ENCODE assay signal across 10 cellular contexts in genomic region chr6:34610819-34611477, GRCh38. TPM values are rescaled to one million over a fixed set of nuclear protein-coding genes. Genes with fewer than 3 reads are reported as not detected.
DNase-seq lines count a peak whose midpoint lies in the region; ATAC-seq and TF ChIP-seq lines count a peak whose summit lies in the region.
"Had no signal": no experiment of that assay in that cellular context is flagged by ENCODE, and none has a peak within 500 bp of the region (broad histone marks: within the 10 kb centered on the region; RNA-seq: fewer than 3 reads in every experiment).

No MANE protein-coding gene starts in this region.

- H3K4me1 ChIP-seq in CD8-positive, alpha-beta T cell (ENCODE audit: insufficient read depth, low read length): no peaks in the 10 kb centered on the region
- H3K4me1 ChIP-seq in mammary epithelial cell (ENCODE audit: insufficient read depth, low read length): peaks cover 3% of the 10 kb centered on the region

- CTCF ChIA-PET in CD8-positive, alpha-beta T cell (lab: Charles Lee): interaction anchor here (1.0 to 9.2 kb wide), 11 partner anchors 8 to 507 kb away, joined by 3 to 166 read pairs (median 5); partner anchors contain the start of gene PACSIN1
- CTCF ChIA-PET in mammary epithelial cell (lab: Charles Lee; ENCODE audit: low non-redundant PET): no interaction called here

- H3K4me1 Mint-ChIP-seq in CD8-positive, alpha-beta T cell (ENCODE audit: low read depth): peaks cover 6% of the 10 kb centered on the region

- peaks cover 55% of the 10 kb centered on the region for H3K79me2 ChIP-seq in mammary epithelial cell (ENCODE audit: insufficient read depth, low read length)

- no peak overlapping the region for H3K4me3 Mint-ChIP-seq in CD8-positive, alpha-beta T cell
- H3K4me3 Mint-ChIP-seq: activated CD8-positive, alpha-beta T cell treated with anti-CD3 and anti-CD28 coated beads, Interleukin-2, amount 10 ng/mL, durations not matched to agents 7 days and 5 days had no signal

- H3K4me3 ChIP-seq in CD8-positive, alpha-beta T cell (ENCODE audit: low read depth, low read length): no peak overlapping the region
- H3K4me3 ChIP-seq in MG63: no peak overlapping the region
- no peak overlapping the region for H3K4me3 ChIP-seq in mammary epithelial cell (replicated peaks in 1 of 3; ENCODE audit: insufficient read depth in 1 of 3, low read depth in 2 of 3, low read length in 3 of 3)

- H3K36me3 Mint-ChIP-seq in CD8-positive, alpha-beta T cell: peaks cover 37% of the 10 kb centered on the region

- dilution Hi-C loops in mammary epithelial cell (cut with HindIII; ENCODE audit: low sequenced_read_pairs): no loop called here

- no peaks in the 10 kb centered on the region for H3K9me3 Mint-ChIP-seq in CD8-positive, alpha-beta T cell

- no TSS peak for BruUV-seq in mammary epithelial cell (replicated peaks; lab: Mats Ljungman, UMichigan)

- no peak for TF ChIP-seq CTCF in CD8-positive, alpha-beta T cell (IDR thresholded peaks at IDR 0.05)
- no peak for TF ChIP-seq CTCF in mammary epithelial cell (conservative IDR thresholded peaks at IDR 0.05 in 1 of 2, IDR thresholded peaks at IDR 0.05 in 1 of 2; ENCODE audit: extremely low read depth in 1 of 2, insufficient read depth in 1 of 2, low read depth in 1 of 2, low read length in 2 of 2)

- no peaks in the 10 kb centered on the region for H4K20me1 ChIP-seq in mammary epithelial cell (ENCODE audit: insufficient read depth, low read length)

- no peak overlapping the region for H3K4me2 ChIP-seq in mammary epithelial cell (ENCODE audit: insufficient read depth, low read depth, low read length)

- H3K27me3 ChIP-seq in CD8-positive, alpha-beta T cell (ENCODE audit: insufficient read depth, low read length): no peaks in the 10 kb centered on the region
- no peaks in the 10 kb centered on the region for H3K27me3 ChIP-seq in MG63
- no peaks in the 10 kb centered on the region for H3K27me3 ChIP-seq in mammary epithelial cell (ENCODE audit: insufficient read depth, low read length)

- POLR2A ChIA-PET in CD8-positive, alpha-beta T cell (lab: Charles Lee): no interaction called here

- H3K27me3 Mint-ChIP-seq in CD8-positive, alpha-beta T cell (ENCODE audit: low read depth): no peaks in the 10 kb centered on the region

- H3K27ac Mint-ChIP-seq in CD8-positive, alpha-beta T cell: peak overlapping the region; percentile 10
- H3K27ac Mint-ChIP-seq: activated CD8-positive, alpha-beta T cell treated with anti-CD3 and anti-CD28 coated beads, Interleukin-2, amount 10 ng/mL, durations not matched to agents 7 days and 5 days had no signal

- in situ Hi-C loops in mammary epithelial cell (cut with MboI; ENCODE audit: low sequenced_read_pairs in 2 of 2) (loop anchor here in 1 of 2 donors (25.0 kb wide), 2 partner anchors 174 to 449 kb away; partner anchors contain the start of gene RPS10), KBM-7 (cut with MboI; ENCODE audit: low pct_unique_long_range_greater_than_20kb, low sequenced_read_pairs) (no loop called here)

- intact Hi-C loops in CD8-positive, alpha-beta T cell (cut with DNase I, micrococcal nuclease): no loop called here
- intact Hi-C loops in mammary epithelial cell (cut with micrococcal nuclease): loop anchor here (2.0 kb wide), 1 partner anchor 86 kb away; the partner anchor contains the start of gene ILRUN

- no peak overlapping the region for H3K9ac ChIP-seq in mammary epithelial cell (ENCODE audit: insufficient read depth, low read length)

- ATAC-seq in CD8-positive, alpha-beta T cell: no peak
- ATAC-seq in GM19467 (IDR thresholded peaks at IDR 0.05; ENCODE audit: unreplicated experiment) (no peak), GM19351 (IDR thresholded peaks at IDR 0.05; ENCODE audit: unreplicated experiment) (no peak)
- ATAC-seq: activated CD8-positive, alpha-beta T cell treated with anti-CD3 and anti-CD28 coated beads, Interleukin-2, amount 10 ng/mL, durations not matched to agents 7 days and 5 days had no signal

- 94% methylated on average over 4 of the region's 4 CpGs for WGBS in mammary epithelial cell (ENCODE audit: low coverage, missing lambda C conversion rate)

- H3K9me3 ChIP-seq in CD8-positive, alpha-beta T cell (ENCODE audit: low read length): no peaks in the 10 kb centered on the region
- no peaks in the 10 kb centered on the region for H3K9me3 ChIP-seq in MG63
- no peaks in the 10 kb centered on the region for H3K9me3 ChIP-seq in mammary epithelial cell (replicated peaks; ENCODE audit: insufficient read depth, low read length)

- no peak overlapping the region for H2AFZ ChIP-seq in mammary epithelial cell (ENCODE audit: low read depth, low read length)

- DNase-seq in CD8-positive, alpha-beta T cell: no peak
- DNase-seq in MG63 (peak; percentile 58), mammary epithelial cell (peak; percentile 64), non-pigmented ciliary epithelial cell (ENCODE audit: low read depth) (peak; percentile 70), islet precursor cell (no peak), KBM-7 (no peak)
- DNase-seq: activated CD8-positive, alpha-beta T cell treated with anti-CD3 and anti-CD28 coated beads, Interleukin-2, amount 10 ng/mL, durations not matched to agents 7 days and 5 days had no signal

- H3K27ac ChIP-seq in CD8-positive, alpha-beta T cell (ENCODE audit: low read depth, low read length): no peak overlapping the region
- no peak overlapping the region for H3K27ac ChIP-seq in mammary epithelial cell (ENCODE audit: insufficient read depth, low read depth, low read length)

- peaks cover 8% of the 10 kb centered on the region for H3K36me3 ChIP-seq in CD8-positive, alpha-beta T cell (ENCODE audit: insufficient read depth, low read length)
- H3K36me3 ChIP-seq in MG63 (no peaks in the 10 kb centered on the region; the same call in 1 of the 2 replicates), mammary epithelial cell (ENCODE audit: insufficient read depth, low read length) (peaks cover 4% of the 10 kb centered on the region)

RNA-seq across cellular contexts. Expression of gene SPDEF, which starts 54.8 kb away (rescaled TPM):
- under 1 TPM; 0.22 to 0.43 TPM for total RNA-seq in CD8-positive, alpha-beta T cell
- total RNA-seq in MG63 (2014; rRNA removed; shearing (Covaris generic); ENCODE audit: low replicate concordance): not detected in 2 replicates
- total RNA-seq in mammary epithelial cell: under 1 TPM in 1 of 2 donors, not detected in 1; 0.16 TPM
- not detected for polyA plus RNA-seq in mammary epithelial cell
- polyA minus RNA-seq in mammary epithelial cell: not detected
- total RNA-seq: dermis microvascular lymphatic vessel endothelial cell had no signal

Comparison
In these comparisons a context has a peak if more than half of its experiments do, and no peak if none do; other contexts are left out.
1. DNase-seq: peak in MG63 (single experiment), mammary epithelial cell (single experiment) and non-pigmented ciliary epithelial cell (single experiment); none in CD8-positive, alpha-beta T cell (0 of 7), islet precursor cell (single experiment) and KBM-7 (single experiment).